17 cellular contexts compared by ENCODE assay signal in genomic region chr11:101741479-101742175, GRCh38.
DNase-seq lines count a peak whose midpoint lies in the region; ATAC-seq, FAIRE-seq and TF ChIP-seq lines count a peak whose summit lies in the region.
"Had no signal": no experiment of that assay in that cellular context is flagged by ENCODE, and none has a peak within 500 bp of the region (broad histone marks: within the 10 kb centered on the region; RNA-seq: fewer than 3 reads in every experiment).

No MANE protein-coding gene starts in this region.

- no peak overlapping the region for H2BK15ac ChIP-seq in neuronal stem cell (ENCODE audit: low read length)

- H2BK12ac ChIP-seq in neuronal stem cell (ENCODE audit: low read length), result no peak overlapping the region

- H3K36me3 ChIP-seq in bronchial epithelial cell (ENCODE audit: control insufficient read depth, insufficient read depth, low read length), result no peaks in the 10 kb centered on the region
- H3K36me3 ChIP-seq in neuronal stem cell (replicated peaks in 1 of 2; ENCODE audit: control insufficient read depth in 2 of 2, insufficient read depth in 2 of 2, low read length in 2 of 2), result no peaks in the 10 kb centered on the region

- no peak overlapping the region for H2AFZ ChIP-seq in neuronal stem cell (ENCODE audit: low read length)

- H3K4me3 ChIP-seq in bronchial epithelial cell (ENCODE audit: low read depth, low read length), result no peak overlapping the region
- H3K4me3 ChIP-seq in neuronal stem cell (ENCODE audit: low read length in 2 of 2), result peak overlapping the region in 1 of 2 donors; percentile 7
- H3K4me3 ChIP-seq in right cardiac atrium (ENCODE audit: low read length), result no peak overlapping the region
- H3K4me3 ChIP-seq: GM23338 had no signal

- H3K4me1 ChIP-seq in neuronal stem cell (ENCODE audit: control insufficient read depth in 2 of 2, insufficient read depth in 1 of 2, low read depth in 1 of 2, low read length in 2 of 2) (no peaks in the 10 kb centered on the region), right cardiac atrium (ENCODE audit: control insufficient read depth, insufficient read depth, low read length) (no peaks in the 10 kb centered on the region)

- intact Hi-C loops in right cardiac atrium (cut with DNase I), result no loop called here

- no peak overlapping the region for H4K91ac ChIP-seq in neuronal stem cell (ENCODE audit: low read depth, low read length, poor library complexity)

- WGBS in neuronal stem cell (ENCODE audit: extremely low coverage in 2 of 2, insufficient read length in 2 of 2, insufficient replicate concordance in 1 of 2), 2 donors, result no CpG with 5 or more reads among the region's 6 CpGs
- 78% methylated on average over 6 of the region's 6 CpGs for WGBS in right cardiac atrium

- no peak overlapping the region for H3K14ac ChIP-seq in neuronal stem cell (ENCODE audit: low read length)

- TF ChIP-seq CTCF in bronchial epithelial cell (IDR thresholded peaks at IDR 0.05; ENCODE audit: insufficient read depth, low read length, severe bottlenecking), result no peak

- FAIRE-seq in bronchial epithelial cell (lab: Jason Lieb, UNC), result no peak
- FAIRE-seq: A204.1, G401.6, GM12891 had no signal

- no peak overlapping the region for H3K4ac ChIP-seq in neuronal stem cell (ENCODE audit: low read length)

- no peak overlapping the region for H2AK5ac ChIP-seq in neuronal stem cell (ENCODE audit: low read depth, low read length)

- no peak overlapping the region for H2BK120ac ChIP-seq in neuronal stem cell (ENCODE audit: low read depth, low read length)

- H3K9ac ChIP-seq in neuronal stem cell (ENCODE audit: low read depth, low read length, poor library complexity), result peak overlapping the region; percentile 66

- H3K27ac ChIP-seq in neuronal stem cell (replicated peaks; ENCODE audit: low read length) (no peak overlapping the region), right cardiac atrium (ENCODE audit: low read length) (no peak overlapping the region)

- H3K79me1 ChIP-seq in neuronal stem cell (ENCODE audit: low read depth, low read length), result no peaks in the 10 kb centered on the region

- no peaks in the 10 kb centered on the region for H3K27me3 ChIP-seq in bronchial epithelial cell (ENCODE audit: control insufficient read depth, insufficient read depth, low read length)
- H3K27me3 ChIP-seq in neuronal stem cell (ENCODE audit: control insufficient read depth in 3 of 3, insufficient read depth in 3 of 3, low read depth in 1 of 3, low read length in 3 of 3), result no peaks in the 10 kb centered on the region
- H3K27me3 ChIP-seq in right cardiac atrium (ENCODE audit: control insufficient read depth, insufficient read depth), result no peaks in the 10 kb centered on the region

- H2BK5ac ChIP-seq in neuronal stem cell (ENCODE audit: low read length), result no peak overlapping the region

- H3K9me3 ChIP-seq in neuronal stem cell (replicated peaks in 1 of 2; ENCODE audit: control insufficient read depth in 2 of 2, insufficient read depth in 1 of 2, low read depth in 1 of 2, low read length in 2 of 2) (no peaks in the 10 kb centered on the region), right cardiac atrium (ENCODE audit: control insufficient read depth, low read length) (no peaks in the 10 kb centered on the region)

- H4K8ac ChIP-seq in neuronal stem cell (ENCODE audit: low read depth, low read length), result no peak overlapping the region

- ATAC-seq in right cardiac atrium (no peak), HG03457 (IDR thresholded peaks at IDR 0.05; ENCODE audit: unreplicated experiment) (no peak), GM21786 (IDR thresholded peaks at IDR 0.05; ENCODE audit: unreplicated experiment) (no peak)
- ATAC-seq: GM23338 had no signal

- H3K18ac ChIP-seq in neuronal stem cell (ENCODE audit: low read length), result peak overlapping the region; percentile 41

- H3K4me2 ChIP-seq in neuronal stem cell (ENCODE audit: insufficient read depth, low read length, poor library complexity, severe bottlenecking), result no peak overlapping the region
- H3K4me2 ChIP-seq: GM23338 had no signal

- DNase-seq in HPDE6-E6E7 (ENCODE audit: extremely low spot score) (peak; percentile 32), NCI-H1694 (lab: John Stamatoyannopoulos, UW) (peak; percentile 31), bronchial epithelial cell (ENCODE audit: low read depth) (peak; percentile 92), neuronal stem cell (ENCODE audit: low spot score) (no peak), right cardiac atrium (no peak)
- DNase-seq: C1 segment of cervical spinal cord; CD4-positive, alpha-beta T cell; DMS153; DMS79 treated with DMSO at 0.1 percent for 48 hours; EL; H7 had no signal

- H3K23ac ChIP-seq in neuronal stem cell (ENCODE audit: low read depth, low read length, poor library complexity), result no peak overlapping the region

Comparison
In these comparisons a context has a peak if more than half of its experiments do, and no peak if none do; other contexts are left out.
1. DNase-seq: peak in HPDE6-E6E7 (single experiment), NCI-H1694 (single experiment) and bronchial epithelial cell (single experiment); none in neuronal stem cell (single experiment) and right cardiac atrium (0 of 3).